Comparison of ENCODE assay signal across 14 cellular contexts in the genomic region with DNA sequence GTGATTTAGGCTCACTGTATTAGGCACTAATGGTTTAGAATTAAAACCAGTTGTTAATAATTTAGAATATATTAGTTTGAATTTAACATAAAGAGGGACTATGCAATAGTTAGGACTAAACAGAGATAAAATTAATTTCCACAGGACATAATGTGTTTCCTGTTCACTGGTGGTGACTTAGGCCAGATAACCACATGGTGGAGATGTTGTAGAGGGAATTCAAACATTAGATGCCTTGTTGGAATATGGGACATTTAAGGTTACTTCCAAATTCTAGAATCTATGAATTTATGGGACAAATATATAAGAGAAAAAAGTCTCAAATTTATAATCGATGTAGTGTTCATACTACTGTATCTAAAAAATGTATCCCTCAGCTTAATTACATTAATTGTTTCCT.
DNase-seq lines count a peak whose midpoint lies in the region; ATAC-seq and TF ChIP-seq lines count a peak whose summit lies in the region.
"Had no signal": no experiment of that assay in that cellular context is flagged by ENCODE, and none has a peak within 500 bp of the region (broad histone marks: within the 10 kb centered on the region; RNA-seq: fewer than 3 reads in every experiment).

No MANE protein-coding gene starts in this region.

- no peaks in the 10 kb centered on the region for H3K9me3 ChIP-seq in left lung
- H3K9me3 ChIP-seq: heart left ventricle, transverse colon had no signal

- no peaks in the 10 kb centered on the region for H3K36me3 ChIP-seq in left lung
- H3K36me3 ChIP-seq: heart left ventricle, transverse colon had no signal

- peak; percentile 32 for ATAC-seq in left lung
- ATAC-seq: activated CD4-positive, alpha-beta T cell treated with anti-CD3 and anti-CD28 coated beads for 36 hours; heart left ventricle had no signal

- intact Hi-C loops in left lung (cut with DNase I) = no loop called here

- no peaks in the 10 kb centered on the region for H3K4me1 ChIP-seq in left lung
- H3K4me1 ChIP-seq: heart left ventricle, transverse colon had no signal

- H3K4me3 ChIP-seq in left lung = no peak overlapping the region
- H3K4me3 ChIP-seq: dorsolateral prefrontal cortex, heart left ventricle, transverse colon had no signal

- H3K27me3 ChIP-seq in left lung = no peaks in the 10 kb centered on the region
- H3K27me3 ChIP-seq: heart left ventricle, transverse colon had no signal

- peak; percentile 43 for DNase-seq in ELR (ENCODE audit: low read depth)
- peak; percentile 19 for DNase-seq in NCI-H1417 treated with DMSO at 0.1 percent for 48 hours (lab: John Stamatoyannopoulos, UW)
- peak; percentile 16 for DNase-seq in SW480 (ENCODE audit: low spot score)
- DNase-seq in left lung = no peak
- no peak for DNase-seq in NCI-H187 (lab: John Stamatoyannopoulos, UW)
- DNase-seq in stimulated activated naive CD4-positive, alpha-beta T cell (lab: John Stamatoyannopoulos, UW) = no peak
- DNase-seq in iPS-NIHi11 (ENCODE audit: low spot score) = no peak
- DNase-seq in superior temporal gyrus (ENCODE audit: extremely low spot score) = no peak
- DNase-seq: activated CD4-positive, alpha-beta T cell treated with anti-CD3 and anti-CD28 coated beads for 36 hours; activated gamma-delta T cell; DMS79; dorsolateral prefrontal cortex; heart left ventricle; transverse colon had no signal

- peak in 1 of 2 donors; percentile 11 for TF ChIP-seq CTCF in left lung (IDR thresholded peaks at IDR 0.05)

- H3K27ac ChIP-seq in left lung = no peak overlapping the region
- H3K27ac ChIP-seq: dorsolateral prefrontal cortex, heart left ventricle, transverse colon had no signal

Comparison
In these comparisons a context has a peak if more than half of its experiments do, and no peak if none do; other contexts are left out.
1. DNase-seq: peak in ELR (single experiment), NCI-H1417 treated with DMSO at 0.1 percent for 48 hours (single experiment) and SW480 (single experiment); none in left lung (0 of 2), NCI-H187 (0 of 2), stimulated activated naive CD4-positive, alpha-beta T cell (0 of 6), iPS-NIHi11 (single experiment) and superior temporal gyrus (single experiment).